ENCODE assay signal across 8 cellular contexts in genomic region chr6:30685977-30686907, GRCh38. TPM values are rescaled to one million over a fixed set of nuclear protein-coding genes. Genes with fewer than 3 reads are reported as not detected.
DNase-seq lines count a peak whose midpoint lies in the region; ATAC-seq and TF ChIP-seq lines count a peak whose summit lies in the region.

Gene PPP1R18 (minus strand): TSS chr6:30686645. CDS start chr6:30686018, 627 bp downstream.

- TF ChIP-seq CTCF in DOHH2 (IDR thresholded peaks at IDR 0.05; ENCODE audit: low read depth, low read length, poor library complexity, severe bottlenecking) (no peak), psoas muscle (IDR thresholded peaks at IDR 0.05) (no peak)

- intact Hi-C loops in left cardiac atrium (cut with DNase I): no loop called here
- intact Hi-C loops in psoas muscle (cut with DNase I): loop anchor here in 1 of 2 donors (2.0 to 10.0 kb wide), 2 partner anchors 35 to 399 kb away; partner anchors contain the start of gene TUBB

- H3K27me3 Mint-ChIP-seq in activated naive CD8-positive, alpha-beta T cell treated with anti-CD3 and anti-CD28 coated beads, Interleukin-2, amount 50 U/mL, for 24 hours: no peaks in the 10 kb centered on the region

- H3K27me3 ChIP-seq in DOHH2 (ENCODE audit: control insufficient read depth, low read length): no peaks in the 10 kb centered on the region
- no peaks in the 10 kb centered on the region for H3K27me3 ChIP-seq in psoas muscle (ENCODE audit: insufficient read depth in 3 of 3, low read length in 2 of 3)

- H3K4me3 Mint-ChIP-seq in activated naive CD8-positive, alpha-beta T cell treated with anti-CD3 and anti-CD28 coated beads, Interleukin-2, amount 50 U/mL, for 24 hours: peak within 1 kb of the TSS; percentile 100

- H3K36me3 Mint-ChIP-seq in activated naive CD8-positive, alpha-beta T cell treated with anti-CD3 and anti-CD28 coated beads, Interleukin-2, amount 50 U/mL, for 24 hours (ENCODE audit: low read depth): peaks cover 47% of the 10 kb centered on the region

- ATAC-seq in HG03097 (IDR thresholded peaks at IDR 0.05; ENCODE audit: low FRiP score, unreplicated experiment): peak; percentile 15
- ATAC-seq in activated naive CD8-positive, alpha-beta T cell treated with anti-CD3 and anti-CD28 coated beads, Interleukin-2, amount 50 U/mL, for 24 hours: peak; percentile 34
- ATAC-seq in left cardiac atrium: peak; percentile 61 to 62
- peak; percentile 34 to 60 (median 52) for ATAC-seq in psoas muscle
- no peak for ATAC-seq in HG03025 (IDR thresholded peaks at IDR 0.05; ENCODE audit: low FRiP score, unreplicated experiment)

- peak within 1 kb of the TSS; percentile 99 for H3K27ac Mint-ChIP-seq in activated naive CD8-positive, alpha-beta T cell treated with anti-CD3 and anti-CD28 coated beads, Interleukin-2, amount 50 U/mL, for 24 hours

- H3K4me1 ChIP-seq in DOHH2 (ENCODE audit: control insufficient read depth, low read length): peaks cover 38% of the 10 kb centered on the region
- peaks cover 36% of the 10 kb centered on the region for H3K4me1 ChIP-seq in psoas muscle

- H3K27ac ChIP-seq in DOHH2 (ENCODE audit: low read depth, low read length): peak within 1 kb of the TSS; percentile 90
- H3K27ac ChIP-seq in psoas muscle: peak within 1 kb of the TSS; percentile 91

- H3K9me3 Mint-ChIP-seq in activated naive CD8-positive, alpha-beta T cell treated with anti-CD3 and anti-CD28 coated beads, Interleukin-2, amount 50 U/mL, for 24 hours: no peaks in the 10 kb centered on the region

- peaks cover 70% of the 10 kb centered on the region for H3K36me3 ChIP-seq in DOHH2 (ENCODE audit: control insufficient read depth, low read length)
- H3K36me3 ChIP-seq in psoas muscle (ENCODE audit: insufficient read depth in 1 of 2, low read depth in 1 of 2): peaks cover 0 to 11% of the 10 kb centered on the region in 2 donors

- peaks cover 44% of the 10 kb centered on the region for H3K4me1 Mint-ChIP-seq in activated naive CD8-positive, alpha-beta T cell treated with anti-CD3 and anti-CD28 coated beads, Interleukin-2, amount 50 U/mL, for 24 hours

- H3F3A ChIP-seq in DOHH2 (ENCODE audit: control insufficient read depth, insufficient read depth): peaks cover 36% of the 10 kb centered on the region

- 5 to 10% (median 9%) methylated on average over 24 to 42 of the region's 42 CpGs for whole genome bisulfite sequencing in psoas muscle, 3 donors

- H4K20me1 ChIP-seq in DOHH2 (ENCODE audit: control insufficient read depth, insufficient read depth, low read depth, low read length): no peaks in the 10 kb centered on the region; the same call in 1 of the 2 replicates

- peak within 1 kb of the TSS; percentile 82 for H3K4me2 ChIP-seq in DOHH2 (ENCODE audit: low read length)

- peaks cover 89% of the 10 kb centered on the region for H3K79me2 ChIP-seq in DOHH2 (ENCODE audit: control insufficient read depth, low read length)

- DNase-seq in T follicular helper cell (ENCODE audit: low read depth) (peak; percentile 72), left cardiac atrium (peak; percentile 89), psoas muscle (peak; percentile 87 to 90), ureter (ENCODE audit: low spot score) (peak; percentile 89)
- DNase-seq in activated naive CD8-positive, alpha-beta T cell treated with anti-CD3 and anti-CD28 coated beads, Interleukin-2, amount 50 U/mL, for 24 hours: peak; percentile 88

- no peaks in the 10 kb centered on the region for H3K9me2 ChIP-seq in DOHH2 (replicated peaks; ENCODE audit: control insufficient read depth, low read length)

- H3K9me3 ChIP-seq in DOHH2 (ENCODE audit: control insufficient read depth, insufficient read depth, low read length) (no peaks in the 10 kb centered on the region), psoas muscle (no peaks in the 10 kb centered on the region)

- H3K4me3 ChIP-seq in DOHH2 (ENCODE audit: low read length): peak within 1 kb of the TSS; percentile 88
- H3K4me3 ChIP-seq in psoas muscle: peak within 1 kb of the TSS; percentile 85

RNA-seq across cellular contexts. Expression of gene PPP1R18, which starts in this region (rescaled TPM):
- total RNA-seq in left cardiac atrium (10 to 100 TPM; 28.0 to 36.8 TPM), psoas muscle (10 to 100 TPM; 14.2 to 39.7 (median 17.3) TPM), ureter (31.5 TPM)
- 10 to 100 TPM in 2 of 3 donors, 1 to 10 TPM in 1; 6.7 to 19.7 (median 11.3) TPM for polyA plus RNA-seq in psoas muscle
